8 cellular contexts compared by ENCODE assay signal in genomic region chr1:245051349-245052221, GRCh38.
DNase-seq lines count a peak whose midpoint lies in the region; ATAC-seq lines count a peak whose summit lies in the region.

No MANE protein-coding gene starts in this region.

- intact Hi-C loops in activated T-helper 1 cell treated with anti-CD3 and anti-CD28 coated beads, Interleukin-12 subunit alpha, Interleukin-12 subunit beta, Interleukin-2, Interleukin-4 antibody, amounts not matched to agents 30 ng/mL and 10 ng/mL and 1 ng/mL, durations not matched to agents 14 hours and 24 hours and 36 hours (cut with micrococcal nuclease): no loop called here

- peak overlapping the region; percentile 16 for H3K4me3 ChIP-seq in iPS-18a (ENCODE audit: low read length)

- no peaks in the 10 kb centered on the region for H3K36me3 ChIP-seq in iPS-18a (ENCODE audit: control insufficient read depth, low read depth, low read length)

- H3K9ac ChIP-seq in iPS-18a (ENCODE audit: low read length): no peak overlapping the region

- peaks cover 15% of the 10 kb centered on the region for H3K4me1 Mint-ChIP-seq in activated CD8-positive, alpha-beta memory T cell treated with anti-CD3 and anti-CD28 coated beads, Interleukin-2, amount 10 ng/mL, durations not matched to agents 7 days and 5 days
- H3K4me1 Mint-ChIP-seq in activated T-helper 1 cell treated with anti-CD3 and anti-CD28 coated beads, Interleukin-12 subunit alpha, Interleukin-12 subunit beta, Interleukin-2, Interleukin-4 antibody, amounts not matched to agents 30 ng/mL and 10 ng/mL and 1 ng/mL, durations not matched to agents 14 hours and 24 hours and 36 hours (ENCODE audit: low read depth): peaks cover 25% of the 10 kb centered on the region
- H3K4me1 Mint-ChIP-seq in stimulated activated naive CD8-positive, alpha-beta T cell treated with anti-CD3 and anti-CD28 coated beads, Interleukin-15, Interleukin-2, amounts not matched to agents 100 ng/mL and 50 ng/mL, for 24 hours (ENCODE audit: low read depth): peaks cover 20% of the 10 kb centered on the region

- H3K4me1 ChIP-seq in iPS-18a (ENCODE audit: control insufficient read depth, low read depth, low read length): peaks cover 21% of the 10 kb centered on the region

- no peak overlapping the region for H3K27ac Mint-ChIP-seq in activated CD8-positive, alpha-beta memory T cell treated with anti-CD3 and anti-CD28 coated beads, Interleukin-2, amount 10 ng/mL, durations not matched to agents 7 days and 5 days
- peak overlapping the region; percentile 34 for H3K27ac Mint-ChIP-seq in activated T-helper 1 cell treated with anti-CD3 and anti-CD28 coated beads, Interleukin-12 subunit alpha, Interleukin-12 subunit beta, Interleukin-2, Interleukin-4 antibody, amounts not matched to agents 30 ng/mL and 10 ng/mL and 1 ng/mL, durations not matched to agents 14 hours and 24 hours and 36 hours
- peak overlapping the region; percentile 79 for H3K27ac Mint-ChIP-seq in stimulated activated naive CD8-positive, alpha-beta T cell treated with anti-CD3 and anti-CD28 coated beads, Interleukin-15, Interleukin-2, amounts not matched to agents 100 ng/mL and 50 ng/mL, for 24 hours

- peaks cover 5% of the 10 kb centered on the region for H3K27me3 Mint-ChIP-seq in activated CD8-positive, alpha-beta memory T cell treated with anti-CD3 and anti-CD28 coated beads, Interleukin-2, amount 10 ng/mL, durations not matched to agents 7 days and 5 days
- no peaks in the 10 kb centered on the region for H3K27me3 Mint-ChIP-seq in activated T-helper 1 cell treated with anti-CD3 and anti-CD28 coated beads, Interleukin-12 subunit alpha, Interleukin-12 subunit beta, Interleukin-2, Interleukin-4 antibody, amounts not matched to agents 30 ng/mL and 10 ng/mL and 1 ng/mL, durations not matched to agents 14 hours and 24 hours and 36 hours (ENCODE audit: insufficient read depth)
- H3K27me3 Mint-ChIP-seq in stimulated activated naive CD8-positive, alpha-beta T cell treated with anti-CD3 and anti-CD28 coated beads, Interleukin-15, Interleukin-2, amounts not matched to agents 100 ng/mL and 50 ng/mL, for 24 hours: peaks cover 15% of the 10 kb centered on the region

- H3K36me3 Mint-ChIP-seq in activated CD8-positive, alpha-beta memory T cell treated with anti-CD3 and anti-CD28 coated beads, Interleukin-2, amount 10 ng/mL, durations not matched to agents 7 days and 5 days: no peaks in the 10 kb centered on the region
- peaks cover 2% of the 10 kb centered on the region for H3K36me3 Mint-ChIP-seq in activated T-helper 1 cell treated with anti-CD3 and anti-CD28 coated beads, Interleukin-12 subunit alpha, Interleukin-12 subunit beta, Interleukin-2, Interleukin-4 antibody, amounts not matched to agents 30 ng/mL and 10 ng/mL and 1 ng/mL, durations not matched to agents 14 hours and 24 hours and 36 hours (ENCODE audit: low read depth)
- H3K36me3 Mint-ChIP-seq in stimulated activated naive CD8-positive, alpha-beta T cell treated with anti-CD3 and anti-CD28 coated beads, Interleukin-15, Interleukin-2, amounts not matched to agents 100 ng/mL and 50 ng/mL, for 24 hours (ENCODE audit: low read depth): no peaks in the 10 kb centered on the region

- no peak for ATAC-seq in activated CD8-positive, alpha-beta memory T cell treated with anti-CD3 and anti-CD28 coated beads, Interleukin-2, amount 10 ng/mL, durations not matched to agents 7 days and 5 days
- ATAC-seq in HG03457 (IDR thresholded peaks at IDR 0.05; ENCODE audit: unreplicated experiment): no peak

- H3K27ac ChIP-seq in iPS-18a (ENCODE audit: low read length): no peak overlapping the region

- H3K9me3 ChIP-seq in iPS-18a (ENCODE audit: control insufficient read depth, low read depth, low read length): no peaks in the 10 kb centered on the region

- H3K9me3 Mint-ChIP-seq in activated CD8-positive, alpha-beta memory T cell treated with anti-CD3 and anti-CD28 coated beads, Interleukin-2, amount 10 ng/mL, durations not matched to agents 7 days and 5 days (ENCODE audit: low read depth): no peaks in the 10 kb centered on the region
- no peaks in the 10 kb centered on the region for H3K9me3 Mint-ChIP-seq in activated T-helper 1 cell treated with anti-CD3 and anti-CD28 coated beads, Interleukin-12 subunit alpha, Interleukin-12 subunit beta, Interleukin-2, Interleukin-4 antibody, amounts not matched to agents 30 ng/mL and 10 ng/mL and 1 ng/mL, durations not matched to agents 14 hours and 24 hours and 36 hours
- no peaks in the 10 kb centered on the region for H3K9me3 Mint-ChIP-seq in stimulated activated naive CD8-positive, alpha-beta T cell treated with anti-CD3 and anti-CD28 coated beads, Interleukin-15, Interleukin-2, amounts not matched to agents 100 ng/mL and 50 ng/mL, for 24 hours

- H3K27me3 ChIP-seq in iPS-18a (ENCODE audit: control insufficient read depth, insufficient read depth, low read length): no peaks in the 10 kb centered on the region

- peak overlapping the region; percentile 13 for H3K4me3 Mint-ChIP-seq in activated CD8-positive, alpha-beta memory T cell treated with anti-CD3 and anti-CD28 coated beads, Interleukin-2, amount 10 ng/mL, durations not matched to agents 7 days and 5 days
- peak overlapping the region; percentile 43 for H3K4me3 Mint-ChIP-seq in activated T-helper 1 cell treated with anti-CD3 and anti-CD28 coated beads, Interleukin-12 subunit alpha, Interleukin-12 subunit beta, Interleukin-2, Interleukin-4 antibody, amounts not matched to agents 30 ng/mL and 10 ng/mL and 1 ng/mL, durations not matched to agents 14 hours and 24 hours and 36 hours
- H3K4me3 Mint-ChIP-seq in stimulated activated naive CD8-positive, alpha-beta T cell treated with anti-CD3 and anti-CD28 coated beads, Interleukin-15, Interleukin-2, amounts not matched to agents 100 ng/mL and 50 ng/mL, for 24 hours: peak overlapping the region; percentile 63

- CTCF ChIA-PET in activated CD8-positive, alpha-beta memory T cell treated with anti-CD3 and anti-CD28 coated beads, Interleukin-2, amount 10 ng/mL, durations not matched to agents 7 days and 5 days (lab: Charles Lee): interaction anchor here (1.0 to 2.2 kb wide), 2 partner anchors 9 to 250 kb away, joined by 4 to 27 read pairs; no protein-coding TSS in a partner anchor

- no peak for DNase-seq in activated CD8-positive, alpha-beta memory T cell treated with anti-CD3 and anti-CD28 coated beads, Interleukin-2, amount 10 ng/mL, durations not matched to agents 7 days and 5 days
- DNase-seq in activated CD8-positive, alpha-beta memory T cell treated with anti-CD3 and anti-CD28 coated beads, Interleukin-2, amount 50 U/mL, for 48 hours: no peak
- peak; percentile 12 for DNase-seq in activated T-helper 1 cell treated with anti-CD3 and anti-CD28 coated beads, Interleukin-12 subunit alpha, Interleukin-12 subunit beta, Interleukin-2, Interleukin-4 antibody, amounts not matched to agents 30 ng/mL and 10 ng/mL and 1 ng/mL, durations not matched to agents 14 hours and 24 hours and 36 hours (ENCODE audit: low spot score)
- DNase-seq in kidney tubule cell (ENCODE audit: low spot score): no peak
- no peak for DNase-seq in HT-29 (ENCODE audit: low spot score)

Comparison
In these comparisons a context has a peak if more than half of its experiments do, and no peak if none do; other contexts are left out.
1. H3K4me3 Mint-ChIP-seq: peak in every context shown above with its lines; median percentile 63 in stimulated activated naive CD8-positive, alpha-beta T cell treated with anti-CD3 and anti-CD28 coated beads, Interleukin-15, Interleukin-2, amounts not matched to agents 100 ng/mL and 50 ng/mL, for 24 hours; 43 in activated T-helper 1 cell treated with anti-CD3 and anti-CD28 coated beads, Interleukin-12 subunit alpha, Interleukin-12 subunit beta, Interleukin-2, Interleukin-4 antibody, amounts not matched to agents 30 ng/mL and 10 ng/mL and 1 ng/mL, durations not matched to agents 14 hours and 24 hours and 36 hours; 13 in activated CD8-positive, alpha-beta memory T cell treated with anti-CD3 and anti-CD28 coated beads, Interleukin-2, amount 10 ng/mL, durations not matched to agents 7 days and 5 days.